ENCODE assay signal across 1 cellular context in genomic region chr18:21960189-21960588, GRCh38.
TF ChIP-seq lines count a peak whose summit lies in the region.

No MANE protein-coding gene starts in this region.

TF ChIP-seq in SK-N-SH, 30 proteins besides CTCF, POLR2A, EP300 and RAD21 (continued from another document):
- TF ChIP-seq EZH2phosphoT487 (IDR thresholded peaks at IDR 0.05; ENCODE audit: borderline replicate concordance, low read depth) (no peak), MEF2A (IDR thresholded peaks at IDR 0.05; ENCODE audit: borderline replicate concordance, low read depth) (no peak), RFX5 (IDR thresholded peaks at IDR 0.05; ENCODE audit: low read length) (no peak), FOXJ3 (CRISPR knock-in tag; IDR thresholded peaks at IDR 0.05) (no peak), TEAD4 (IDR thresholded peaks at IDR 0.05; ENCODE audit: borderline replicate concordance, insufficient read depth) (no peak), RXRA (IDR thresholded peaks at IDR 0.05; ENCODE audit: borderline replicate concordance, low read depth) (no peak), GABPA (IDR thresholded peaks at IDR 0.05; ENCODE audit: low read depth) (no peak), CHD2 (IDR thresholded peaks at IDR 0.05; ENCODE audit: low read length, partially characterized antibody) (no peak)
